Comparison of ENCODE assay signal across 24 cellular contexts in the genomic region with DNA sequence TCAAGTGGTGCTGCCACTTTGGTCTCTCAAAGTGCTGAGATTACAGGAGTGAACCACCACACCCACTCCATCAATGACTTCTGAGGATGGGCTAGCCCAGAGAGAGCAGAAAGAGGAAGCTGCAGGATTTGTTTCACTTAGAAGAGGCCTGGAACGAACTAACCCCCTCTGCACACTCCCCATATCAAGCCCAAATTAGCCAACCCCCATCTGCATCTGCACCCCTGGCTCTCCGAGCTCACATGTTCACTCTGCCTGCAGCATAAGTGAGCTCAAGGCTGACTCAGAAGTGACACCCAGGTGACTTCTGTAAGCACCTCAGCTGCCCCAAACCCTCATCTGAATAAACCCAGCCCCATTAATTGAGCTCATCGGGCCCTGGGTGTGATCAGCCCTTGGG. TPM values are rescaled to one million over a fixed set of nuclear protein-coding genes. Genes with fewer than 3 reads are reported as not detected.
"Had no signal": no experiment of that assay in that cellular context is flagged by ENCODE, and none has a peak within 500 bp of the region (broad histone marks: within the 10 kb centered on the region; RNA-seq: fewer than 3 reads in every experiment).

No MANE protein-coding gene starts in this region.

- H3K4me2 ChIP-seq: PC-9 had no signal

- H3K27ac Mint-ChIP-seq: activated B cell treated with CpG ODN at 0.5 μM for 24 hours; activated CD4-positive, alpha-beta T cell treated with anti-CD3 and anti-CD28 coated beads, Interleukin-2, amount 10 ng/mL, durations not matched to agents 24 days and 14 days; activated CD8-positive, alpha-beta memory T cell treated with anti-CD3 and anti-CD28 coated beads, Interleukin-2, amount 10 ng/mL, durations not matched to agents 7 days and 5 days; activated naive CD4-positive, alpha-beta T cell treated with anti-CD3 and anti-CD28 coated beads, Interleukin-2, amount 50 U/mL, for 24 hours; activated T-cell treated with anti-CD3 and anti-CD28 coated beads, Interleukin-2, amount 50 U/mL, for 24 hours; activated T-helper 1 cell treated with anti-CD3 and anti-CD28 coated beads, Interleukin-12 subunit alpha, Interleukin-12 subunit beta, Interleukin-2, Interleukin-4 antibody, amounts not matched to agents 30 ng/mL and 10 ng/mL and 1 ng/mL, durations not matched to agents 14 hours and 24 hours and 36 hours; T-helper 17 cell had no signal

- H3K4me3 ChIP-seq: breast epithelium, PC-9 had no signal

- H3K36me3 Mint-ChIP-seq: activated CD8-positive, alpha-beta memory T cell treated with anti-CD3 and anti-CD28 coated beads, Interleukin-2, amount 10 ng/mL, durations not matched to agents 7 days and 5 days; activated naive CD4-positive, alpha-beta T cell treated with anti-CD3 and anti-CD28 coated beads, Interleukin-2, amount 50 U/mL, for 24 hours had no signal

- DNase-seq: activated B cell treated with CpG ODN at 0.5 μM for 24 hours; activated CD4-positive, alpha-beta T cell treated with anti-CD3 and anti-CD28 coated beads for 1 hour; activated CD4-positive, alpha-beta T cell treated with anti-CD3 and anti-CD28 coated beads, Interleukin-2, amount 10 ng/mL, durations not matched to agents 24 days and 14 days; activated CD4-positive, alpha-beta T cell treated with anti-CD3 and anti-CD28 coated beads, Interleukin-2, amount 50 U/mL, for 48 hours; activated CD8-positive, alpha-beta memory T cell treated with anti-CD3 and anti-CD28 coated beads, Interleukin-2, amount 10 ng/mL, durations not matched to agents 7 days and 5 days; activated effector memory CD4-positive, alpha-beta T cell treated with Interleukin-2 at 50 U/mL for 16 hours; activated naive CD4-positive, alpha-beta T cell; activated T-cell treated with anti-CD3 and anti-CD28 coated beads, Interleukin-2, amount 50 U/mL, for 24 hours; aorta; central memory CD4-positive, alpha-beta T cell; NCI-H1105; NCI-H1436; NCI-H187; NCI-H2081; NCI-H510A treated with DMSO at 0.1 percent for 48 hours; NCI-H69; PC-9; SIG-M5; T-helper 17 cell; T-helper 9 cell had no signal

- FAIRE-seq: TTC549 had no signal

- H2AFZ ChIP-seq: PC-9 had no signal

- H3K4me1 ChIP-seq: breast epithelium had no signal

- H3K4me1 Mint-ChIP-seq: activated CD4-positive, alpha-beta T cell treated with anti-CD3 and anti-CD28 coated beads, Interleukin-2, amount 10 ng/mL, durations not matched to agents 24 days and 14 days; activated CD8-positive, alpha-beta memory T cell treated with anti-CD3 and anti-CD28 coated beads, Interleukin-2, amount 10 ng/mL, durations not matched to agents 7 days and 5 days had no signal

- H3K9me3 Mint-ChIP-seq: activated B cell treated with CpG ODN at 0.5 μM for 24 hours; activated CD4-positive, alpha-beta T cell treated with anti-CD3 and anti-CD28 coated beads, Interleukin-2, amount 10 ng/mL, durations not matched to agents 24 days and 14 days; activated naive CD4-positive, alpha-beta T cell treated with anti-CD3 and anti-CD28 coated beads, Interleukin-2, amount 50 U/mL, for 24 hours; activated T-cell treated with anti-CD3 and anti-CD28 coated beads, Interleukin-2, amount 50 U/mL, for 24 hours; activated T-helper 1 cell treated with anti-CD3 and anti-CD28 coated beads, Interleukin-12 subunit alpha, Interleukin-12 subunit beta, Interleukin-2, Interleukin-4 antibody, amounts not matched to agents 30 ng/mL and 10 ng/mL and 1 ng/mL, durations not matched to agents 14 hours and 24 hours and 36 hours had no signal

- H3K27ac ChIP-seq: breast epithelium, PC-9 had no signal

- H3K9me3 ChIP-seq: breast epithelium had no signal

- H3K4me3 Mint-ChIP-seq: activated B cell treated with CpG ODN at 0.5 μM for 24 hours; activated CD4-positive, alpha-beta T cell treated with anti-CD3 and anti-CD28 coated beads, Interleukin-2, amount 10 ng/mL, durations not matched to agents 24 days and 14 days; activated CD8-positive, alpha-beta memory T cell treated with anti-CD3 and anti-CD28 coated beads, Interleukin-2, amount 10 ng/mL, durations not matched to agents 7 days and 5 days; activated naive CD4-positive, alpha-beta T cell treated with anti-CD3 and anti-CD28 coated beads, Interleukin-2, amount 50 U/mL, for 24 hours; activated T-cell treated with anti-CD3 and anti-CD28 coated beads, Interleukin-2, amount 50 U/mL, for 24 hours; activated T-helper 1 cell treated with anti-CD3 and anti-CD28 coated beads, Interleukin-12 subunit alpha, Interleukin-12 subunit beta, Interleukin-2, Interleukin-4 antibody, amounts not matched to agents 30 ng/mL and 10 ng/mL and 1 ng/mL, durations not matched to agents 14 hours and 24 hours and 36 hours; T-helper 17 cell had no signal

- ATAC-seq: activated CD8-positive, alpha-beta memory T cell treated with anti-CD3 and anti-CD28 coated beads, Interleukin-2, amount 10 ng/mL, durations not matched to agents 7 days and 5 days; T-helper 17 cell had no signal

- H3K36me3 ChIP-seq: breast epithelium had no signal

RNA-seq across cellular contexts. Expression of a gene that starts 4.8 kb away (rescaled TPM):
- total RNA-seq: activated B cell treated with CpG ODN at 0.5 μM for 24 hours; activated CD4-positive, alpha-beta T cell treated with anti-CD3 and anti-CD28 coated beads, Interleukin-2, amount 10 ng/mL, durations not matched to agents 24 days and 14 days; activated CD8-positive, alpha-beta memory T cell treated with anti-CD3 and anti-CD28 coated beads, Interleukin-2, amount 10 ng/mL, durations not matched to agents 7 days and 5 days; activated T-helper 1 cell treated with anti-CD3 and anti-CD28 coated beads, Interleukin-12 subunit alpha, Interleukin-12 subunit beta, Interleukin-2, Interleukin-4 antibody, amounts not matched to agents 30 ng/mL and 10 ng/mL and 1 ng/mL, durations not matched to agents 14 hours and 24 hours and 36 hours; aorta; PC-9; T-helper 17 cell had no signal
